In genomic region chr1:225460737-225461532, GRCh38 we compare ENCODE assay signal across 12 cellular contexts. TPM values are rescaled to one million over a fixed set of nuclear protein-coding genes. Genes with fewer than 3 reads are reported as not detected.
A peak's percentile ranks its signal among the peaks of the same experiment; 100 is the strongest.
DNase-seq lines count a peak whose midpoint lies in the region; ATAC-seq, FAIRE-seq and TF ChIP-seq lines count a peak whose summit lies in the region.
"Had no signal": no experiment of that assay in that cellular context is flagged by ENCODE, and none has a peak within 500 bp of the region (broad histone marks: within the 10 kb centered on the region; RNA-seq: fewer than 3 reads in every experiment).

No MANE protein-coding gene starts in this region.

- WGBS in sigmoid colon, 2 donors: 67 to 76% methylated on average over 8 of the region's 8 CpGs

- no peaks in the 10 kb centered on the region for H3K36me3 Mint-ChIP-seq in T-helper 1 cell treated with Interleukin-12 subunit alpha and Interleukin-12 subunit beta and Interleukin-4 antibody, amounts not matched to agents 30 μg/mL and 1 μg/mL, for 36 hours (ENCODE audit: low read depth)
- H3K36me3 Mint-ChIP-seq: naive B cell had no signal

- H3K27ac Mint-ChIP-seq in T-helper 1 cell treated with Interleukin-12 subunit alpha and Interleukin-12 subunit beta and Interleukin-4 antibody, amounts not matched to agents 30 μg/mL and 1 μg/mL, for 36 hours: peak overlapping the region; percentile 69

- H3K4me1 Mint-ChIP-seq in T-helper 1 cell treated with Interleukin-12 subunit alpha and Interleukin-12 subunit beta and Interleukin-4 antibody, amounts not matched to agents 30 μg/mL and 1 μg/mL, for 36 hours (ENCODE audit: low read depth): peaks cover 46% of the 10 kb centered on the region

- H3K4me3 Mint-ChIP-seq in T-helper 1 cell treated with Interleukin-12 subunit alpha and Interleukin-12 subunit beta and Interleukin-4 antibody, amounts not matched to agents 30 μg/mL and 1 μg/mL, for 36 hours: peak overlapping the region; percentile 36

- peaks cover 0 to 92% (median 76%) of the 10 kb centered on the region in 4 donors for H3K4me1 ChIP-seq in sigmoid colon
- H3K4me1 ChIP-seq: thyroid gland had no signal

- H3K27me3 ChIP-seq in sigmoid colon (no peaks in the 10 kb centered on the region), brain microvascular endothelial cell (replicated peaks) (no peaks in the 10 kb centered on the region)
- H3K27me3 ChIP-seq: thyroid gland had no signal

- H3K27ac ChIP-seq in sigmoid colon (peak overlapping the region; percentile 72 to 96 (median 93)), brain microvascular endothelial cell (no peak overlapping the region)
- H3K27ac ChIP-seq: epithelial cell of prostate, thyroid gland had no signal

- in situ Hi-C loops in Caki2 (cut with HindIII; ENCODE audit: low pct_unique_long_range_greater_than_20kb, low sequenced_read_pairs) (no loop called here), brain microvascular endothelial cell (cut with HindIII; ENCODE audit: low pct_ligation_motif_present, low sequenced_read_pairs) (loop anchor here (25.0 kb wide), 1 partner anchor 526 kb away; the partner anchor contains the start of gene SDE2)

- no peak for FAIRE-seq in GM12891 (lab: Jason Lieb, UNC)

- no peaks in the 10 kb centered on the region for H3K9me3 ChIP-seq in sigmoid colon
- H3K9me3 ChIP-seq: thyroid gland had no signal

- intact Hi-C loops in sigmoid colon (cut with DNase I): no loop called here

- peak in 1 of 4 donors; percentile 16 for TF ChIP-seq EP300 in sigmoid colon (IDR thresholded peaks at IDR 0.05)

- no peak for TF ChIP-seq CTCF in sigmoid colon (IDR thresholded peaks at IDR 0.05)
- TF ChIP-seq CTCF in brain microvascular endothelial cell (IDR thresholded peaks at IDR 0.05; ENCODE audit: low read depth, low read length, missing control alignments): no peak

- peak; percentile 76 for DNase-seq in Caki2 (ENCODE audit: low read depth)
- DNase-seq in central memory CD4-positive, alpha-beta T cell: peak; percentile 30
- peak; percentile 71 for DNase-seq in sigmoid colon
- no peak for DNase-seq in brain microvascular endothelial cell
- DNase-seq in GM12891 (ENCODE audit: insufficient read length, low spot score): no peak
- DNase-seq: naive B cell, NCI-H146, thyroid gland had no signal

- ATAC-seq in HG02642 (IDR thresholded peaks at IDR 0.05; ENCODE audit: poor library complexity, unreplicated experiment): no peak
- no peak for ATAC-seq in HG03439 (IDR thresholded peaks at IDR 0.05; ENCODE audit: unreplicated experiment)

- H3K36me3 ChIP-seq in sigmoid colon: no peaks in the 10 kb centered on the region
- no peaks in the 10 kb centered on the region for H3K36me3 ChIP-seq in brain microvascular endothelial cell (replicated peaks)
- H3K36me3 ChIP-seq: thyroid gland had no signal

- H3K9me3 Mint-ChIP-seq in T-helper 1 cell treated with Interleukin-12 subunit alpha and Interleukin-12 subunit beta and Interleukin-4 antibody, amounts not matched to agents 30 μg/mL and 1 μg/mL, for 36 hours: no peaks in the 10 kb centered on the region
- H3K9me3 Mint-ChIP-seq: naive B cell had no signal

- no peaks in the 10 kb centered on the region for H3K27me3 Mint-ChIP-seq in T-helper 1 cell treated with Interleukin-12 subunit alpha and Interleukin-12 subunit beta and Interleukin-4 antibody, amounts not matched to agents 30 μg/mL and 1 μg/mL, for 36 hours (ENCODE audit: low read depth)

- no peak for TF ChIP-seq POLR2A in sigmoid colon (IDR thresholded peaks at IDR 0.05)
- TF ChIP-seq POLR2A in GM12891 (IDR thresholded peaks at IDR 0.05; ENCODE audit: low read depth, low read length): no peak

- H3K4me3 ChIP-seq in sigmoid colon: peak overlapping the region; percentile 24 to 41 (median 36)
- no peak overlapping the region for H3K4me3 ChIP-seq in brain microvascular endothelial cell (ENCODE audit: low read depth, low read length)
- H3K4me3 ChIP-seq: thyroid gland had no signal

TF ChIP-seq in GM12891, 5 proteins besides CTCF, POLR2A, EP300 and RAD21:
- TF ChIP-seq TAF1 (IDR thresholded peaks at IDR 0.05; ENCODE audit: low read depth, low read length): no peak
- no peak for TF ChIP-seq PAX5 (IDR thresholded peaks at IDR 0.05; ENCODE audit: insufficient read depth, low read length, severe bottlenecking)
- no peak for TF ChIP-seq POU2F2 (IDR thresholded peaks at IDR 0.05; ENCODE audit: low read depth, low read length)
- no peak for TF ChIP-seq SPI1 (IDR thresholded peaks at IDR 0.05; ENCODE audit: low read depth, low read length)
- no peak for TF ChIP-seq POLR2AphosphoS5 (IDR thresholded peaks at IDR 0.05; ENCODE audit: low read depth, low read length)

RNA-seq across cellular contexts. Expression of gene LBR, which starts 33.1 kb away (rescaled TPM):
- 53.4 and 58.3 TPM in 2 replicates for total RNA-seq in Caki2 (2014; rRNA removed; shearing (Covaris generic); ENCODE audit: low replicate concordance)
- total RNA-seq in sigmoid colon: 100 to 1,000 TPM; 134 to 195 (median 169) TPM
- 10 to 100 TPM in 1 of 3 donors, 1 to 10 TPM in 2; 5.4 to 62.2 (median 6.9) TPM for polyA plus RNA-seq in sigmoid colon
- polyA plus RNA-seq in GM12891 (2012; ENCODE audit: low read depth, missing spikeins): 30.3 TPM

Comparison
In these comparisons a context has a peak if more than half of its experiments do, and no peak if none do; other contexts are left out.
1. DNase-seq: peak in Caki2 (single experiment), central memory CD4-positive, alpha-beta T cell (single experiment) and sigmoid colon (single experiment); none in brain microvascular endothelial cell (single experiment) and GM12891 (single experiment).